Comparison of ENCODE assay signal across 24 cellular contexts in genomic region chr14:101588286-101588975, GRCh38. TPM values are rescaled to one million over a fixed set of nuclear protein-coding genes. Genes with fewer than 3 reads are reported as not detected.
DNase-seq lines count a peak whose midpoint lies in the region; ATAC-seq and TF ChIP-seq lines count a peak whose summit lies in the region.
"Had no signal": no experiment of that assay in that cellular context is flagged by ENCODE, and none has a peak within 500 bp of the region (broad histone marks: within the 10 kb centered on the region; RNA-seq: fewer than 3 reads in every experiment).

No MANE protein-coding gene starts in this region.

- H3K4me3 ChIP-seq in neuronal stem cell (ENCODE audit: low read length in 2 of 2), result no peak overlapping the region
- H3K4me3 ChIP-seq: Peyer's patch, SJSA1 had no signal

- no peak for TF ChIP-seq CTCF in endothelial cell (IDR thresholded peaks at IDR 0.05; ENCODE audit: unreplicated experiment)
- no peak for TF ChIP-seq CTCF in foreskin keratinocyte (conservative IDR thresholded peaks at IDR 0.05)

- peak overlapping the region; percentile 54 for H2AK5ac ChIP-seq in neuronal stem cell (ENCODE audit: low read depth, low read length)

- no peak overlapping the region for H3K14ac ChIP-seq in neuronal stem cell (ENCODE audit: low read length)

- H3K18ac ChIP-seq in neuronal stem cell (ENCODE audit: low read length), result peak overlapping the region; percentile 78

- H3K4me3 Mint-ChIP-seq in endothelial cell (ENCODE audit: unreplicated experiment), result no peak overlapping the region
- H3K4me3 Mint-ChIP-seq: CD4-positive, alpha-beta memory T cell had no signal

- peak overlapping the region; percentile 64 for H3K27ac Mint-ChIP-seq in endothelial cell (ENCODE audit: unreplicated experiment)
- H3K27ac Mint-ChIP-seq: CD4-positive, alpha-beta memory T cell had no signal

- intact Hi-C loops in cardiac septum (cut with DNase I) (no loop called here), left cardiac atrium (cut with DNase I) (no loop called here)

- H3K27ac ChIP-seq in neuronal stem cell (replicated peaks; ENCODE audit: low read length) (no peak overlapping the region), foreskin keratinocyte (no peak overlapping the region)
- H3K27ac ChIP-seq: HL-60, Peyer's patch, SJSA1 had no signal

- H2BK5ac ChIP-seq in neuronal stem cell (ENCODE audit: low read length), result peak overlapping the region; percentile 78

- no peak overlapping the region for H3K23ac ChIP-seq in neuronal stem cell (ENCODE audit: low read depth, low read length, poor library complexity)

- H3K9ac ChIP-seq in neuronal stem cell (ENCODE audit: low read depth, low read length, poor library complexity), result no peak overlapping the region

- H3K4me1 Mint-ChIP-seq in endothelial cell (ENCODE audit: unreplicated experiment), result peaks cover 22% of the 10 kb centered on the region

- H3K36me3 ChIP-seq in neuronal stem cell (replicated peaks in 1 of 2; ENCODE audit: control insufficient read depth in 2 of 2, insufficient read depth in 2 of 2, low read length in 2 of 2), result no peaks in the 10 kb centered on the region
- H3K36me3 ChIP-seq: BE2C, Peyer's patch, SJSA1 had no signal

- H2BK120ac ChIP-seq in neuronal stem cell (ENCODE audit: low read depth, low read length), result no peak overlapping the region

- peak overlapping the region; percentile 85 for H4K91ac ChIP-seq in neuronal stem cell (ENCODE audit: low read depth, low read length, poor library complexity)

- no peak overlapping the region for H4K8ac ChIP-seq in neuronal stem cell (ENCODE audit: low read depth, low read length)

- no peak overlapping the region for H3K4me2 ChIP-seq in neuronal stem cell (ENCODE audit: insufficient read depth, low read length, poor library complexity, severe bottlenecking)

- H2BK15ac ChIP-seq in neuronal stem cell (ENCODE audit: low read length), result no peak overlapping the region

- no peaks in the 10 kb centered on the region for H3K79me1 ChIP-seq in neuronal stem cell (ENCODE audit: low read depth, low read length)

- no peaks in the 10 kb centered on the region for H3K9me3 Mint-ChIP-seq in endothelial cell (ENCODE audit: unreplicated experiment)

- peaks cover 3% of the 10 kb centered on the region for H3K36me3 Mint-ChIP-seq in endothelial cell (ENCODE audit: low read depth, unreplicated experiment)
- H3K36me3 Mint-ChIP-seq: CD4-positive, alpha-beta memory T cell had no signal

- no peak overlapping the region for H3K4ac ChIP-seq in neuronal stem cell (ENCODE audit: low read length)

- peak overlapping the region; percentile 50 for H2BK12ac ChIP-seq in neuronal stem cell (ENCODE audit: low read length)

- peaks cover 10% of the 10 kb centered on the region for H3K27me3 Mint-ChIP-seq in endothelial cell (ENCODE audit: unreplicated experiment)

- peaks cover 8 to 11% of the 10 kb centered on the region in 2 donors for H3K4me1 ChIP-seq in neuronal stem cell (ENCODE audit: control insufficient read depth in 2 of 2, insufficient read depth in 1 of 2, low read depth in 1 of 2, low read length in 2 of 2)
- H3K4me1 ChIP-seq in foreskin keratinocyte, result no peaks in the 10 kb centered on the region
- H3K4me1 ChIP-seq: BE2C, Peyer's patch, SJSA1 had no signal

- H3K27me3 ChIP-seq in neuronal stem cell (ENCODE audit: control insufficient read depth in 3 of 3, insufficient read depth in 3 of 3, low read depth in 1 of 3, low read length in 3 of 3), result no peaks in the 10 kb centered on the region
- no peaks in the 10 kb centered on the region for H3K27me3 ChIP-seq in foreskin keratinocyte
- H3K27me3 ChIP-seq: BE2C, Peyer's patch, SJSA1 had no signal

- no peak for ATAC-seq in left cardiac atrium
- ATAC-seq in foreskin keratinocyte, result no peak

- peaks cover 0 to 4% of the 10 kb centered on the region in 2 donors for H3K9me3 ChIP-seq in neuronal stem cell (replicated peaks in 1 of 2; ENCODE audit: control insufficient read depth in 2 of 2, insufficient read depth in 1 of 2, low read depth in 1 of 2, low read length in 2 of 2)
- H3K9me3 ChIP-seq: BE2C, Peyer's patch, SJSA1 had no signal

- H2AFZ ChIP-seq in neuronal stem cell (ENCODE audit: low read length), result peak overlapping the region; percentile 37

- no CpG with 5 or more reads among the region's 17 CpGs for WGBS in neuronal stem cell (ENCODE audit: extremely low coverage in 2 of 2, insufficient read length in 2 of 2, insufficient replicate concordance in 1 of 2), 2 donors

- peak; percentile 46 for DNase-seq in cardiac septum (ENCODE audit: low spot score)
- no peak for DNase-seq in left cardiac atrium
- no peak for DNase-seq in endothelial cell (ENCODE audit: low spot score)
- no peak for DNase-seq in neuronal stem cell (ENCODE audit: low spot score)
- DNase-seq in stimulated activated CD8-positive, alpha-beta memory T cell treated with anti-CD3 and anti-CD28 coated beads, Interleukin-4, amount 100 ng/mL, for 48 hours, result peak; percentile 10
- no peak for DNase-seq in NCI-H345 treated with DMSO at 0.1 percent for 48 hours (lab: John Stamatoyannopoulos, UW; ENCODE audit: unreplicated experiment)
- no peak for DNase-seq in NCI-H446 (lab: John Stamatoyannopoulos, UW)
- DNase-seq in foreskin keratinocyte, result no peak
- DNase-seq: BE2C; CD4-positive, alpha-beta memory T cell; DMS79 treated with DMSO at 0.1 percent for 48 hours; HCEC 1CT; MM.1S; NCI-H1092; NCI-H1436 treated with DMSO at 0.1 percent for 48 hours; NCI-H2029; NCI-H748 treated with DMSO at 0.1 percent for 48 hours; NK-92 treated with Interleukin-12 subunit alpha and Interleukin-12 subunit beta, amount 100 ng/mL, for 24 hours; Peyer's patch had no signal

RNA-seq across cellular contexts. Expression of gene DIO3, which starts 27.1 kb away (rescaled TPM):
- total RNA-seq in cardiac septum (not detected), left cardiac atrium (1 to 10 TPM in 1 of 2 donors, under 1 TPM in 1; 0.37 to 1.1 TPM), endothelial cell (ENCODE audit: unreplicated experiment) (6.1 TPM), foreskin keratinocyte (not detected in 2 replicates)
- 8.3 TPM for polyA plus RNA-seq in neuronal stem cell (2013, experiment 1 of 2)
- 7.9 TPM for polyA plus RNA-seq in neuronal stem cell (2013, experiment 2 of 2)
- polyA plus RNA-seq in foreskin keratinocyte, result not detected in 2 replicates
- total RNA-seq: CD4-positive, alpha-beta memory T cell; HT1080; LHCN-M2; NCI-H460; SJSA1 had no signal
- polyA plus RNA-seq: CD4-positive, alpha-beta memory T cell had no signal

Comparison
In these comparisons a context has a peak if more than half of its experiments do, and no peak if none do; other contexts are left out.
1. DNase-seq: peak in cardiac septum (single experiment) and stimulated activated CD8-positive, alpha-beta memory T cell treated with anti-CD3 and anti-CD28 coated beads, Interleukin-4, amount 100 ng/mL, for 48 hours (single experiment); none in left cardiac atrium (single experiment), endothelial cell (single experiment), neuronal stem cell (single experiment), NCI-H345 treated with DMSO at 0.1 percent for 48 hours (single experiment), NCI-H446 (0 of 2) and foreskin keratinocyte (0 of 2).